Comparison of ENCODE assay signal across 8 cellular contexts in the genomic region with DNA sequence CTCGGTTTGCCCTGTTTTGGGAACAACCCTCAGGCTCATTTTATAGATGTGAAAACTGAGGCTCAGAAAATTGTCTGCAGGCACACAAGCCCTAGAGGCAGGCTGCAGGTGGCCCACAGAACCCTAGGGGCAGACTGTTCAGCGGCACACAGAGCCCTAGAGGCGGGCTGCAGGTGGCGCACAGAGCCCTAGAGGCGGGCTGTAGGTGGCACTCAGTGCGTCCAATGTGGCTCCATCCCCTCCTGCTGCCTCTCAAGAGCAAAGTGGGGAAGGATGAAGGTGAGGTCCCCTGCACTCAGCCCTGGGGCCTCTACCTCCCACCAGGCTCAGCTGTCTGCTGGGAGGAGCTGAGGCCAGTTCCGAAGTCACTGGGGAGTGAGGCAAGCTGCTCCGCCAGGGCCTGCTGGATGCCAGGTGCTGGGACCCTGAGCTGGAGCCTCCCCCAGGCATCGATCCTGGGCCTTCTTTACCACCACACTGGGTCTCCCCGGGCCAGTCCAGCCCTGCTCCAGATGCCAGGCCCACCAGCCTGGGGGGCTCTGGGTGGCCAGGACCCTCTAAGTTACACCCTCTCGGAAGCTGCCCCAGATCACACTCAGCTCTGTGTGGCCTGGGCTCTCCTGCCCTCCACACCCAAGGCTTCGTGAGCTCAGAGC. TPM values are rescaled to one million over a fixed set of nuclear protein-coding genes. Genes with fewer than 3 reads are reported as not detected.
DNase-seq lines count a peak whose midpoint lies in the region; ATAC-seq, FAIRE-seq and TF ChIP-seq lines count a peak whose summit lies in the region.

No MANE protein-coding gene starts in this region.

- SMC1A ChIA-PET in GM12878 (lab: Charles Lee; ENCODE audit: uncharacterized antibody, unreplicated experiment) = interaction anchor here (0.6 to 6.2 kb wide), 10 partner anchors 9 to 71 kb away, joined by 3 to 69 read pairs (median 3); no protein-coding TSS in a partner anchor

- TF ChIP-seq CTCF in Peyer's patch (IDR thresholded peaks at IDR 0.05) (peak in 5 of 6 experiments; percentile 36 to 55 (median 53)), GM12878 (IDR thresholded peaks at IDR 0.05 in 2 of 3, conservative IDR thresholded peaks at IDR 0.05 in 1 of 3; ENCODE audit: control insufficient read depth in 2 of 3, extremely low read depth in 1 of 3, insufficient read depth in 1 of 3, low read depth in 3 of 3, low read length in 3 of 3) (peak; percentile 71 to 72 (median 72)), mammary epithelial cell (conservative IDR thresholded peaks at IDR 0.05 in 1 of 2, IDR thresholded peaks at IDR 0.05 in 1 of 2; ENCODE audit: extremely low read depth in 1 of 2, insufficient read depth in 1 of 2, low read depth in 1 of 2, low read length in 2 of 2) (no peak)

- intact Hi-C loops in GM12878 (cut with micrococcal nuclease; ENCODE audit: unreplicated experiment) = no loop called here
- intact Hi-C loops in mammary epithelial cell (cut with micrococcal nuclease) = loop anchor here (10.0 kb wide), 1 partner anchor 147 kb away; no protein-coding TSS in a partner anchor

- H3K27ac ChIP-seq in Peyer's patch (peak overlapping the region; percentile 42 to 75 (median 62)), GM12878 (ENCODE audit: control insufficient read depth, insufficient read depth) (peak overlapping the region; percentile 78), mammary epithelial cell (ENCODE audit: insufficient read depth, low read depth, low read length) (no peak overlapping the region)

- peak; percentile 38 for FAIRE-seq in GM12878 (lab: Jason Lieb, UNC)

- WGBS in GM12878 (ENCODE audit: insufficient coverage, insufficient replicate concordance, low lambda C conversion rate, missing lambda C conversion rate) = 16% methylated on average over 12 of the region's 12 CpGs
- WGBS in mammary epithelial cell (ENCODE audit: low coverage, missing lambda C conversion rate) = 92% methylated on average over 10 of the region's 12 CpGs

- no peaks in the 10 kb centered on the region for H3K9me3 ChIP-seq in Peyer's patch
- H3K9me3 ChIP-seq in GM12878 (replicated peaks; ENCODE audit: control insufficient read depth, insufficient read depth, low read length) = peaks cover 3% of the 10 kb centered on the region; the same call in 2 of the 3 replicates
- H3K9me3 ChIP-seq in mammary epithelial cell (replicated peaks; ENCODE audit: insufficient read depth, low read length) = no peaks in the 10 kb centered on the region

- CTCF ChIA-PET in GM12878 (lab: Yijun Ruan, JAX) (interaction anchor here (0.6 to 8.4 kb wide), 21 partner anchors 9 to 299 kb away, joined by 3 to 132 read pairs (median 4); a partner anchor contains a TSS), mammary epithelial cell (lab: Charles Lee; ENCODE audit: low non-redundant PET) (no interaction called here)

- H3K4me2 ChIP-seq in GM12878 (ENCODE audit: control insufficient read depth, insufficient read depth) = peak overlapping the region; percentile 75
- no peak overlapping the region for H3K4me2 ChIP-seq in mammary epithelial cell (ENCODE audit: insufficient read depth, low read depth, low read length)

- RAD21 ChIA-PET in GM12878 (lab: Charles Lee; ENCODE audit: unreplicated experiment) = interaction anchor here (0.7 to 5.6 kb wide), 9 partner anchors 9 to 247 kb away, joined by 3 to 49 read pairs (median 5); a partner anchor contains a TSS

- TF ChIP-seq RAD21 in GM12878 (IDR thresholded peaks at IDR 0.05; ENCODE audit: insufficient read depth, low read depth, low read length) = peak; percentile 52

- ATAC-seq in HG02798 (IDR thresholded peaks at IDR 0.05; ENCODE audit: poor library complexity, unreplicated experiment) = peak; percentile 61
- peak; percentile 84 for ATAC-seq in GM12878

- H3K79me2 ChIP-seq in GM12878 (ENCODE audit: control insufficient read depth, insufficient read depth, low read length) (no peaks in the 10 kb centered on the region), mammary epithelial cell (ENCODE audit: insufficient read depth, low read length) (no peaks in the 10 kb centered on the region)

- in situ Hi-C loops in GM12878 (cut with MboI) = no loop called here
- in situ Hi-C loops in mammary epithelial cell (cut with MboI; ENCODE audit: low sequenced_read_pairs in 2 of 2) = no loop called here

- H3K27me3 ChIP-seq in Peyer's patch (no peaks in the 10 kb centered on the region), GM12878 (replicated peaks in 1 of 2; ENCODE audit: control insufficient read depth in 2 of 2, insufficient read depth in 2 of 2, low read length in 1 of 2) (no peaks in the 10 kb centered on the region), mammary epithelial cell (ENCODE audit: insufficient read depth, low read length) (no peaks in the 10 kb centered on the region)

- peaks cover 0 to 60% (median 39%) of the 10 kb centered on the region in 4 donors for H3K4me1 ChIP-seq in Peyer's patch
- peaks cover 61% of the 10 kb centered on the region for H3K4me1 ChIP-seq in GM12878 (ENCODE audit: control insufficient read depth, insufficient read depth, low read length)
- H3K4me1 ChIP-seq in mammary epithelial cell (ENCODE audit: insufficient read depth, low read length) = peaks cover 6% of the 10 kb centered on the region

- H4K20me1 ChIP-seq in GM12878 (ENCODE audit: control insufficient read depth, insufficient read depth) (no peaks in the 10 kb centered on the region), mammary epithelial cell (ENCODE audit: insufficient read depth, low read length) (no peaks in the 10 kb centered on the region)

- H2AFZ ChIP-seq in GM12878 (ENCODE audit: control insufficient read depth, low read depth, low read length) = 0 out of 2 replicates have a peak overlapping the region, but pooled peaks have one; percentile 6
- H2AFZ ChIP-seq in mammary epithelial cell (ENCODE audit: low read depth, low read length) = no peak overlapping the region

- dilution Hi-C loops in mammary epithelial cell (cut with HindIII; ENCODE audit: low sequenced_read_pairs) = no loop called here

- H3K9ac ChIP-seq in GM12878 (ENCODE audit: control insufficient read depth, insufficient read depth, low read length) (peak overlapping the region; percentile 30; the same call in 1 of the 2 replicates), mammary epithelial cell (ENCODE audit: insufficient read depth, low read length) (no peak overlapping the region)

- no peak for TF ChIP-seq EP300 in GM12878 (IDR thresholded peaks at IDR 0.05; ENCODE audit: borderline replicate concordance in 1 of 2, control insufficient read depth in 1 of 2, low read depth in 2 of 2, low read length in 2 of 2)

- BruUV-seq in GM12878 (replicated peaks; lab: Mats Ljungman, UMichigan) (no TSS peak), mammary epithelial cell (replicated peaks; lab: Mats Ljungman, UMichigan) (no TSS peak)

- POLR2A ChIA-PET in GM12878 (lab: Charles Lee) = interaction anchor here (0.6 to 3.8 kb wide), 6 partner anchors 9 to 186 kb away, joined by 3 to 16 read pairs (median 4); a partner anchor contains a TSS

- no peak overlapping the region for H3K4me3 ChIP-seq in Peyer's patch
- H3K4me3 ChIP-seq in GM12878 = no peak overlapping the region
- H3K4me3 ChIP-seq in mammary epithelial cell (replicated peaks in 1 of 3; ENCODE audit: insufficient read depth in 1 of 3, low read depth in 2 of 3, low read length in 3 of 3) = no peak overlapping the region

- peak; percentile 6 for DNase-seq in DMS153 treated with DMSO at 0.1 percent for 48 hours (lab: John Stamatoyannopoulos, UW; ENCODE audit: unreplicated experiment)
- DNase-seq in DMS153 (lab: John Stamatoyannopoulos, UW) = no peak
- DNase-seq in Peyer's patch = peak; percentile 62 to 80 (median 67)
- DNase-seq in GM12878 (ENCODE audit: low read depth, low spot score) = no peak
- peak; percentile 44 to 48 for DNase-seq in stimulated activated CD4-positive, alpha-beta T cell treated with anti-CD3 and anti-CD28 coated beads, Interleukin-15, amount 100 ng/mL, for 48 hours (ENCODE audit: low read depth in 2 of 2)
- no peak for DNase-seq in mammary epithelial cell
- no peak for DNase-seq in T1000 (lab: John Stamatoyannopoulos, UW)

- no peaks in the 10 kb centered on the region for H3K36me3 ChIP-seq in Peyer's patch
- no peaks in the 10 kb centered on the region for H3K36me3 ChIP-seq in GM12878 (ENCODE audit: control insufficient read depth in 2 of 2, insufficient read depth in 2 of 2, low read length in 1 of 2)
- H3K36me3 ChIP-seq in mammary epithelial cell (ENCODE audit: insufficient read depth, low read length) = no peaks in the 10 kb centered on the region

- TF ChIP-seq POLR2A in Peyer's patch (IDR thresholded peaks at IDR 0.05) (no peak), GM12878 (IDR thresholded peaks at IDR 0.05; ENCODE audit: low read depth, low read length) (peak; percentile 43; the same call in 1 of the 2 replicates)

RNA-seq across cellular contexts. Expression of a gene that starts 2.3 kb away (rescaled TPM):
- total RNA-seq in Peyer's patch (100 to 1,000 TPM in 2 of 4 donors, 10 to 100 TPM in 2; 12.4 to 176 (median 105) TPM), GM12878 (2014; rRNA removed) (20.2 and 27.8 TPM in 2 replicates), GM12878 (2014; rRNA removed; fragmentation: Illumina TruSeq; extraction: Trizol) (12.2 and 12.8 TPM in 2 replicates), GM12878 (2021) (23.5 and 24.3 TPM in 2 replicates), mammary epithelial cell (under 1 TPM in 1 of 2 donors, not detected in 1; 0.24 TPM)
- not detected in 2 replicates for total RNA-seq in GM12878 (2013; cell fraction: nucleolus; rRNA removed)
- 1.5 TPM for polyA plus RNA-seq in GM12878 (2011; ENCODE audit: low read depth)
- polyA plus RNA-seq in GM12878 (2011; rRNA removed) (0.33 and 0.83 TPM in 2 replicates), GM12878 (2014; fragmentation: Illumina TruSeq; extraction: Trizol) (6.3 and 17.8 TPM in 2 replicates), GM12878 (2014; fragmentation: Nextera tagmentation; extraction: Ambion mirVana) (10 to 100 TPM; 13.1 to 14.4 TPM), GM12878 (2014; rRNA removed) (30.7 and 36.1 TPM in 2 replicates), GM12878 (2016; fragmentation: Nextera tagmentation; extraction: Ambion mirVana) (10 to 100 TPM; 16.8 to 22.4 TPM), mammary epithelial cell (0.08 TPM)
- 1.3 and 1.8 TPM in 2 replicates for polyA plus RNA-seq in GM12878 (2011; cell fraction: cytosol; rRNA removed)
- 1.9 and 2.8 TPM in 2 replicates for polyA plus RNA-seq in GM12878 (2011; cell fraction: nucleus; rRNA removed)
- polyA plus RNA-seq in GM12878 (2012) = 3.7 and 6.2 TPM in 2 replicates
- 0.88 and 1.7 TPM in 2 replicates for polyA minus RNA-seq in GM12878 (2011; rRNA and poly(A)+ RNA removed)
- polyA minus RNA-seq in GM12878 (2011; cell fraction: cytosol; rRNA and poly(A)+ RNA removed) = 1.3 TPM in 1 of 2 replicates, not detected in the other
- polyA minus RNA-seq in GM12878 (2011; cell fraction: nucleus; rRNA and poly(A)+ RNA removed) = 0.48 TPM in 1 of 2 replicates, not detected in the other
- not detected for polyA minus RNA-seq in mammary epithelial cell

RNA-seq across cellular contexts. Expression of a gene that starts 8.7 kb away (rescaled TPM):
- total RNA-seq in Peyer's patch = 10 to 100 TPM in 3 of 4 donors, not detected in 1; 16.9 to 82.5 (median 64.1) TPM
- total RNA-seq in GM12878 (2013; cell fraction: nucleolus; rRNA removed) = 0.32 TPM in 1 of 2 replicates, not detected in the other
- 0.22 and 0.23 TPM in 2 replicates for total RNA-seq in GM12878 (2014; rRNA removed)
- 0.18 TPM in 1 of 2 replicates, not detected in the other for total RNA-seq in GM12878 (2014; rRNA removed; fragmentation: Illumina TruSeq; extraction: Trizol)
- total RNA-seq in GM12878 (2021) = 0.16 and 0.26 TPM in 2 replicates
- polyA plus RNA-seq in GM12878 (2011; ENCODE audit: low read depth) = not detected
- not detected in 2 replicates for polyA plus RNA-seq in GM12878 (2011; rRNA removed)
- 0.07 and 0.13 TPM in 2 replicates for polyA plus RNA-seq in GM12878 (2011; cell fraction: cytosol; rRNA removed)
- polyA plus RNA-seq in GM12878 (2011; cell fraction: nucleus; rRNA removed) = 0.25 and 0.27 TPM in 2 replicates
- 0.08 TPM in 1 of 2 replicates, not detected in the other for polyA plus RNA-seq in GM12878 (2012)
- 0.10 and 0.16 TPM in 2 replicates for polyA plus RNA-seq in GM12878 (2014; fragmentation: Illumina TruSeq; extraction: Trizol)
- not detected for polyA plus RNA-seq in GM12878 (2014; fragmentation: Nextera tagmentation; extraction: Ambion mirVana)
- 0.15 and 0.44 TPM in 2 replicates for polyA plus RNA-seq in GM12878 (2014; rRNA removed)
- polyA plus RNA-seq in GM12878 (2016; fragmentation: Nextera tagmentation; extraction: Ambion mirVana) = under 1 TPM in 1 of 2 experiments, not detected in 1; 0.17 TPM
- polyA minus RNA-seq in GM12878 (2011; rRNA and poly(A)+ RNA removed) = not detected in 2 replicates
- not detected in 2 replicates for polyA minus RNA-seq in GM12878 (2011; cell fraction: cytosol; rRNA and poly(A)+ RNA removed)
- polyA minus RNA-seq in GM12878 (2011; cell fraction: nucleus; rRNA and poly(A)+ RNA removed) = not detected in 2 replicates
- not detected for total RNA-seq in mammary epithelial cell
- not detected for polyA plus RNA-seq in mammary epithelial cell
- not detected for polyA minus RNA-seq in mammary epithelial cell

RNA-seq across cellular contexts. Expression of a gene that starts 18.5 kb away (rescaled TPM):
- 10 to 100 TPM in 3 of 4 donors, 1 to 10 TPM in 1; 5.0 to 64.1 (median 45.4) TPM for total RNA-seq in Peyer's patch
- total RNA-seq in GM12878 (2013; cell fraction: nucleolus; rRNA removed) = 10.2 and 10.6 TPM in 2 replicates
- total RNA-seq in GM12878 (2014; rRNA removed) = 15.9 and 18.2 TPM in 2 replicates
- 3.3 and 4.8 TPM in 2 replicates for total RNA-seq in GM12878 (2014; rRNA removed; fragmentation: Illumina TruSeq; extraction: Trizol)
- 16.5 and 16.9 TPM in 2 replicates for total RNA-seq in GM12878 (2021)
- polyA plus RNA-seq in GM12878 (2011; ENCODE audit: low read depth) = 2.4 TPM
- polyA plus RNA-seq in GM12878 (2011; rRNA removed) = 1.6 and 3.7 TPM in 2 replicates
- 12.1 and 15.1 TPM in 2 replicates for polyA plus RNA-seq in GM12878 (2011; cell fraction: cytosol; rRNA removed)
- 27.4 and 32.4 TPM in 2 replicates for polyA plus RNA-seq in GM12878 (2011; cell fraction: nucleus; rRNA removed)
- 12.1 and 17.5 TPM in 2 replicates for polyA plus RNA-seq in GM12878 (2012)
- 0.30 and 2.9 TPM in 2 replicates for polyA plus RNA-seq in GM12878 (2014; fragmentation: Illumina TruSeq; extraction: Trizol)
- polyA plus RNA-seq in GM12878 (2014; fragmentation: Nextera tagmentation; extraction: Ambion mirVana) = 1 to 10 TPM in 1 of 2 experiments, under 1 TPM in 1; 0.32 to 1.1 TPM
- 14.9 and 18.8 TPM in 2 replicates for polyA plus RNA-seq in GM12878 (2014; rRNA removed)
- 10 to 100 TPM; 16.9 to 17.7 TPM for polyA plus RNA-seq in GM12878 (2016; fragmentation: Nextera tagmentation; extraction: Ambion mirVana)
- polyA minus RNA-seq in GM12878 (2011; rRNA and poly(A)+ RNA removed) = 2.5 and 5.0 TPM in 2 replicates
- polyA minus RNA-seq in GM12878 (2011; cell fraction: cytosol; rRNA and poly(A)+ RNA removed) = 6.7 and 6.8 TPM in 2 replicates
- 13.8 and 19.5 TPM in 2 replicates for polyA minus RNA-seq in GM12878 (2011; cell fraction: nucleus; rRNA and poly(A)+ RNA removed)
- 10 to 100 TPM in 1 of 2 donors, 1 to 10 TPM in 1; 4.2 to 13.4 TPM for total RNA-seq in mammary epithelial cell
- 4.8 TPM for polyA plus RNA-seq in mammary epithelial cell
- not detected for polyA minus RNA-seq in mammary epithelial cell

RNA-seq across cellular contexts. Expression of a gene that starts 26.2 kb away (rescaled TPM):
- total RNA-seq in Peyer's patch (not detected), GM12878 (2014; rRNA removed) (0.16 and 0.17 TPM in 2 replicates), GM12878 (2014; rRNA removed; fragmentation: Illumina TruSeq; extraction: Trizol) (not detected in 2 replicates), GM12878 (2021) (not detected in 2 replicates), mammary epithelial cell (1 to 10 TPM in 1 of 2 donors, under 1 TPM in 1; 0.17 to 1.1 TPM)
- not detected in 2 replicates for total RNA-seq in GM12878 (2013; cell fraction: nucleolus; rRNA removed)
- not detected for polyA plus RNA-seq in GM12878 (2011; ENCODE audit: low read depth)
- polyA plus RNA-seq in GM12878 (2011; rRNA removed) (not detected in 2 replicates), GM12878 (2014; fragmentation: Illumina TruSeq; extraction: Trizol) (0.09 TPM in 1 of 2 replicates, not detected in the other), GM12878 (2014; fragmentation: Nextera tagmentation; extraction: Ambion mirVana) (not detected), GM12878 (2014; rRNA removed) (not detected in 2 replicates), GM12878 (2016; fragmentation: Nextera tagmentation; extraction: Ambion mirVana) (not detected), mammary epithelial cell (0.65 TPM)
- polyA plus RNA-seq in GM12878 (2011; cell fraction: cytosol; rRNA removed) = not detected in 2 replicates
- polyA plus RNA-seq in GM12878 (2011; cell fraction: nucleus; rRNA removed) = not detected in 2 replicates
- not detected in 2 replicates for polyA plus RNA-seq in GM12878 (2012)
- polyA minus RNA-seq in GM12878 (2011; rRNA and poly(A)+ RNA removed) = not detected in 2 replicates
- polyA minus RNA-seq in GM12878 (2011; cell fraction: cytosol; rRNA and poly(A)+ RNA removed) = not detected in 2 replicates
- polyA minus RNA-seq in GM12878 (2011; cell fraction: nucleus; rRNA and poly(A)+ RNA removed) = not detected in 2 replicates
- polyA minus RNA-seq in mammary epithelial cell = not detected

RNA-seq across cellular contexts. Expression of a gene that starts 41.5 kb away (rescaled TPM):
- total RNA-seq in Peyer's patch (100 to 1,000 TPM; 297 to 532 (median 329) TPM), GM12878 (2014; rRNA removed) (301 and 330 TPM in 2 replicates), GM12878 (2014; rRNA removed; fragmentation: Illumina TruSeq; extraction: Trizol) (162 and 166 TPM in 2 replicates), GM12878 (2021) (310 and 312 TPM in 2 replicates), mammary epithelial cell (100 to 1,000 TPM; 144 to 163 TPM)
- 213 and 251 TPM in 2 replicates for total RNA-seq in GM12878 (2013; cell fraction: nucleolus; rRNA removed)
- polyA plus RNA-seq in GM12878 (2011; ENCODE audit: low read depth) = 75.2 TPM
- polyA plus RNA-seq in GM12878 (2011; rRNA removed) (97.9 and 184 TPM in 2 replicates), GM12878 (2014; fragmentation: Illumina TruSeq; extraction: Trizol) (37.6 and 129 TPM in 2 replicates), GM12878 (2014; fragmentation: Nextera tagmentation; extraction: Ambion mirVana) (10 to 100 TPM in 1 of 2 experiments, 1 to 10 TPM in 1; 8.2 to 51.7 TPM), GM12878 (2014; rRNA removed) (277 and 312 TPM in 2 replicates), GM12878 (2016; fragmentation: Nextera tagmentation; extraction: Ambion mirVana) (100 to 1,000 TPM; 348 to 380 TPM), mammary epithelial cell (125 TPM)
- polyA plus RNA-seq in GM12878 (2011; cell fraction: cytosol; rRNA removed) = 278 and 410 TPM in 2 replicates
- 516 and 698 TPM in 2 replicates for polyA plus RNA-seq in GM12878 (2011; cell fraction: nucleus; rRNA removed)
- polyA plus RNA-seq in GM12878 (2012) = 210 and 225 TPM in 2 replicates
- 107 and 172 TPM in 2 replicates for polyA minus RNA-seq in GM12878 (2011; rRNA and poly(A)+ RNA removed)
- 90.7 and 96.4 TPM in 2 replicates for polyA minus RNA-seq in GM12878 (2011; cell fraction: cytosol; rRNA and poly(A)+ RNA removed)
- polyA minus RNA-seq in GM12878 (2011; cell fraction: nucleus; rRNA and poly(A)+ RNA removed) = 83.2 and 139 TPM in 2 replicates
- 72.1 TPM for polyA minus RNA-seq in mammary epithelial cell

Comparison
In these comparisons a context has a peak if more than half of its experiments do, and no peak if none do; other contexts are left out.
1. DNase-seq: peak in DMS153 treated with DMSO at 0.1 percent for 48 hours (single experiment), Peyer's patch (3 of 3) and stimulated activated CD4-positive, alpha-beta T cell treated with anti-CD3 and anti-CD28 coated beads, Interleukin-15, amount 100 ng/mL, for 48 hours (2 of 2); none in DMS153 (single experiment), GM12878 (single experiment), mammary epithelial cell (single experiment) and T1000 (single experiment).
2. CTCF ChIP-seq: peak in Peyer's patch (5 of 6) and GM12878 (3 of 3); none in mammary epithelial cell (0 of 2).